In genomic region chr4:536351-536972, GRCh38 we compare ENCODE assay signal across 31 cellular contexts. TPM values are rescaled to one million over a fixed set of nuclear protein-coding genes. Genes with fewer than 3 reads are reported as not detected.
"Had no signal": no experiment of that assay in that cellular context is flagged by ENCODE, and none has a peak within 500 bp of the region (broad histone marks: within the 10 kb centered on the region; RNA-seq: fewer than 3 reads in every experiment).

No MANE protein-coding gene starts in this region.

- H3K9me3 ChIP-seq: esophagus squamous epithelium, sigmoid colon had no signal

- H3K27me3 ChIP-seq: brain microvascular endothelial cell, esophagus squamous epithelium, sigmoid colon had no signal

- H3K4me1 Mint-ChIP-seq: activated B cell treated with CpG ODN at 0.5 μM for 24 hours; activated CD4-positive, alpha-beta T cell treated with anti-CD3 and anti-CD28 coated beads for 36 hours; stimulated activated memory B cell treated with anti-CD40 and anti-IgM and Interleukin-4, amounts not matched to agents 10 μg/mL and 1 μg/mL and 100 μg/mL, for 72 hours; stimulated activated naive CD8-positive, alpha-beta T cell treated with anti-CD3 and anti-CD28 coated beads, Interleukin-15, amount 100 ng/mL, for 72 hours had no signal

- DNase-seq: activated B cell treated with CpG ODN at 0.5 μM for 24 hours; activated CD4-positive, alpha-beta T cell treated with anti-CD3 and anti-CD28 coated beads for 36 hours; activated effector memory CD4-positive, alpha-beta T cell treated with anti-CD3 and anti-CD28 coated beads, Interleukin-2, amount 50 U/mL, for 16 hours; activated naive CD4-positive, alpha-beta T cell treated with anti-CD3 and anti-CD28 coated beads for 36 hours; activated T-cell treated with anti-CD3 and anti-CD28 coated beads, Interleukin-2, amount 50 U/mL, for 1 hour; amniotic stem cell; brain microvascular endothelial cell; caudate nucleus; effector CD8-positive, alpha-beta T cell; esophagus squamous epithelium; left cardiac atrium; left ventricle myocardium superior; midbrain; naive thymus-derived CD4-positive, alpha-beta T cell; occipital lobe; sigmoid colon; small intestine; stimulated activated CD4-positive, alpha-beta T cell treated with anti-CD3 and anti-CD28 coated beads, Interleukin-1b, Interleukin-23, amount 100 ng/mL, for 48 hours; stimulated activated CD4-positive, alpha-beta T cell treated with anti-CD3 and anti-CD28 coated beads, Interleukin-4, amount 100 ng/mL, for 4 hours; stimulated activated CD8-positive, alpha-beta memory T cell treated with anti-CD3 and anti-CD28 coated beads, Interleukin-4, amount 100 ng/mL, for 48 hours; stimulated activated naive CD8-positive, alpha-beta T cell treated with anti-CD3 and anti-CD28 coated beads, Interleukin-15, amount 100 ng/mL, for 72 hours; substantia nigra; T-helper 1 cell had no signal

- ATAC-seq: activated CD4-positive, alpha-beta T cell treated with anti-CD3 and anti-CD28 coated beads for 36 hours; left cardiac atrium; left ventricle myocardium superior; naive thymus-derived CD4-positive, alpha-beta T cell; stimulated activated memory B cell treated with anti-CD40 and anti-IgM and Interleukin-4, amounts not matched to agents 10 μg/mL and 1 μg/mL and 100 μg/mL, for 72 hours; stimulated activated naive CD8-positive, alpha-beta T cell treated with anti-CD3 and anti-CD28 coated beads, Interleukin-15, amount 100 ng/mL, for 72 hours had no signal

- H3K9me3 Mint-ChIP-seq: neural crest cell, type B pancreatic cell had no signal

- H3K4me1 ChIP-seq: esophagus squamous epithelium, sigmoid colon had no signal

- H3K27ac ChIP-seq: brain microvascular endothelial cell, epithelial cell of prostate, esophagus squamous epithelium, sigmoid colon had no signal

- H3K4me3 ChIP-seq: esophagus squamous epithelium, sigmoid colon had no signal

- H3K27ac Mint-ChIP-seq: activated B cell treated with CpG ODN at 0.5 μM for 24 hours; activated CD4-positive, alpha-beta T cell treated with anti-CD3 and anti-CD28 coated beads for 36 hours; activated naive CD4-positive, alpha-beta T cell treated with anti-CD3 and anti-CD28 coated beads for 36 hours; activated T-helper 1 cell treated with anti-CD3 and anti-CD28 coated beads, Interleukin-12 subunit alpha, Interleukin-12 subunit beta, Interleukin-2, Interleukin-4 antibody, amounts not matched to agents 30 ng/mL and 10 ng/mL and 1 ng/mL, durations not matched to agents 14 hours and 24 hours and 36 hours; naive thymus-derived CD4-positive, alpha-beta T cell; stimulated activated memory B cell treated with anti-CD40 and anti-IgM and Interleukin-4, amounts not matched to agents 10 μg/mL and 1 μg/mL and 100 μg/mL, for 72 hours; T-helper 2 cell treated with Interferon-gamma antibody and Interleukin-4, amounts not matched to agents 5 μg/mL and 100 μg/mL, for 36 hours; type B pancreatic cell had no signal

- H3K27me3 Mint-ChIP-seq: activated B cell treated with CpG ODN at 0.5 μM for 24 hours; activated CD4-positive, alpha-beta T cell treated with anti-CD3 and anti-CD28 coated beads for 36 hours; naive thymus-derived CD4-positive, alpha-beta T cell; stimulated activated memory B cell treated with anti-CD40 and anti-IgM and Interleukin-4, amounts not matched to agents 10 μg/mL and 1 μg/mL and 100 μg/mL, for 72 hours; stimulated activated naive CD8-positive, alpha-beta T cell treated with anti-CD3 and anti-CD28 coated beads, Interleukin-15, amount 100 ng/mL, for 72 hours; type B pancreatic cell had no signal

- H3K4me3 Mint-ChIP-seq: activated B cell treated with CpG ODN at 0.5 μM for 24 hours; activated CD4-positive, alpha-beta T cell treated with anti-CD3 and anti-CD28 coated beads for 36 hours; activated naive CD4-positive, alpha-beta T cell treated with anti-CD3 and anti-CD28 coated beads for 36 hours; activated T-helper 1 cell treated with anti-CD3 and anti-CD28 coated beads, Interleukin-12 subunit alpha, Interleukin-12 subunit beta, Interleukin-2, Interleukin-4 antibody, amounts not matched to agents 30 ng/mL and 10 ng/mL and 1 ng/mL, durations not matched to agents 14 hours and 24 hours and 36 hours; naive thymus-derived CD4-positive, alpha-beta T cell; neural crest cell; stimulated activated memory B cell treated with anti-CD40 and anti-IgM and Interleukin-4, amounts not matched to agents 10 μg/mL and 1 μg/mL and 100 μg/mL, for 72 hours; stimulated activated naive CD8-positive, alpha-beta T cell treated with anti-CD3 and anti-CD28 coated beads, Interleukin-15, amount 100 ng/mL, for 72 hours; T-helper 2 cell treated with Interferon-gamma antibody and Interleukin-4, amounts not matched to agents 5 μg/mL and 100 μg/mL, for 36 hours; type B pancreatic cell had no signal

RNA-seq across cellular contexts. Expression of gene TMEM271, which starts 39.6 kb away (rescaled TPM):
- total RNA-seq: activated B cell treated with CpG ODN at 0.5 μM for 24 hours; activated CD4-positive, alpha-beta T cell treated with anti-CD3 and anti-CD28 coated beads for 36 hours; activated naive CD4-positive, alpha-beta T cell treated with anti-CD3 and anti-CD28 coated beads for 36 hours; activated T-helper 1 cell treated with anti-CD3 and anti-CD28 coated beads, Interleukin-12 subunit alpha, Interleukin-12 subunit beta, Interleukin-2, Interleukin-4 antibody, amounts not matched to agents 30 ng/mL and 10 ng/mL and 1 ng/mL, durations not matched to agents 14 hours and 24 hours and 36 hours; dermis microvascular lymphatic vessel endothelial cell; left cardiac atrium; left ventricle myocardium superior; naive thymus-derived CD4-positive, alpha-beta T cell; renal cortical epithelial cell had no signal
- polyA plus RNA-seq: naive thymus-derived CD4-positive, alpha-beta T cell had no signal
